In the genomic region with DNA sequence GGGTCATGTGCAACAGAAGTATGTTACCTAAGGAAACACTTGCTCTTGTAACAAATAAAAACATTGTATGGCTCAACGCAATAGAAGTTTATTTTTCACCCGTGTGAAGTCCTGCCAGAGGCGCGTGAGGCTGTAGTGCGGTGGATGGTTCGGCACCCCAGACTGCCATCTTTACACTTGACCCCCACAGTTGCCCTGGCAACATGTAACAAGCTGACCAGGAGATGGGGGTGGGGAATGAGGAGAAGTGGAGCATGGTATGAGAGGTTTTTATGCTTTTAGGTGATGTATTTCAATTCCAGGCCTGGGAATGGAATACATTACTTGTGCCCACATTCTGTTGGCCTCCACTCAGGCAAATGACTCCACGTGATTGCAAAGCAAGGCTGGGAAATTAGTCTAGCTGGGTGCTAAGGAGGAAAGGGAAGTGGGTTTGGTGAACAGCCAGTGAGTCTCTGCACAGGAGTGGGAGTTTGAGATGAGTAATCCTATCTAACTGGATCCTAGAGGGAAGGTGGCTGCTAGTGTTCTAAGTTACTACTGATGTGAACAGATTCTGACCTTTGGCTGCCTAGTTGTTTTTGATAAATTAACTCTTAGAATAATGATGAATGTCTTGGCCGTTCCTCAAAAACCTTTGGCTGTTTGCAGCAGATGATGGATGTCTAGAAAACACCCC, we compare ENCODE assay signal across 13 cellular contexts. TPM values are rescaled to one million over a fixed set of nuclear protein-coding genes. Genes with fewer than 3 reads are reported as not detected.
DNase-seq lines count a peak whose midpoint lies in the region; ATAC-seq, FAIRE-seq and TF ChIP-seq lines count a peak whose summit lies in the region.
"Had no signal": no experiment of that assay in that cellular context is flagged by ENCODE, and none has a peak within 500 bp of the region (broad histone marks: within the 10 kb centered on the region; RNA-seq: fewer than 3 reads in every experiment).

No MANE protein-coding gene starts in this region.

- ATAC-seq in stimulated activated effector memory CD8-positive, alpha-beta T cell treated with anti-CD3 and anti-CD28 coated beads, Interleukin-12 subunit alpha, Interleukin-12 subunit beta, amount 100 ng/mL, for 72 hours = peak; percentile 66
- ATAC-seq in HG03521 (IDR thresholded peaks at IDR 0.05; ENCODE audit: unreplicated experiment) = no peak

- no peaks in the 10 kb centered on the region for H3K9me3 Mint-ChIP-seq in stimulated activated effector memory CD8-positive, alpha-beta T cell treated with anti-CD3 and anti-CD28 coated beads, Interleukin-12 subunit alpha, Interleukin-12 subunit beta, amount 100 ng/mL, for 72 hours

- no peak overlapping the region for H3K4me3 ChIP-seq in epithelial cell of proximal tubule (ENCODE audit: low read depth, low read length)

- H3K4me1 Mint-ChIP-seq in stimulated activated effector memory CD8-positive, alpha-beta T cell treated with anti-CD3 and anti-CD28 coated beads, Interleukin-12 subunit alpha, Interleukin-12 subunit beta, amount 100 ng/mL, for 72 hours = no peaks in the 10 kb centered on the region

- DNase-seq in SIG-M5 treated with dmso at 0.1 percent for 504 hours (lab: John Stamatoyannopoulos, UW; ENCODE audit: unreplicated experiment) = peak; percentile 9
- no peak for DNase-seq in SIG-M5 (lab: John Stamatoyannopoulos, UW)
- peak; percentile 95 for DNase-seq in RCC 7860 (ENCODE audit: low spot score)
- peak; percentile 91 for DNase-seq in epithelial cell of proximal tubule (ENCODE audit: low read depth)
- DNase-seq in stimulated activated effector memory CD8-positive, alpha-beta T cell treated with anti-CD3 and anti-CD28 coated beads, Interleukin-12 subunit alpha, Interleukin-12 subunit beta, amount 100 ng/mL, for 72 hours (ENCODE audit: low spot score in 2 of 2) = no peak
- no peak for DNase-seq in stimulated activated CD4-positive, alpha-beta T cell treated with anti-CD3 and anti-CD28 coated beads, Interleukin-1b, Interleukin-23, amount 100 ng/mL, for 48 hours
- no peak for DNase-seq in NCI-H146 (lab: John Stamatoyannopoulos, UW)
- DNase-seq: activated T-cell treated with anti-CD3 and anti-CD28 coated beads, Interleukin-2, amount 50 U/mL, for 1 hour; endodermal cell; MM.1S; SHP77 treated with DMSO at 0.1 percent for 48 hours had no signal

- H3K36me3 Mint-ChIP-seq in stimulated activated effector memory CD8-positive, alpha-beta T cell treated with anti-CD3 and anti-CD28 coated beads, Interleukin-12 subunit alpha, Interleukin-12 subunit beta, amount 100 ng/mL, for 72 hours = no peaks in the 10 kb centered on the region

- no peak overlapping the region for H3K27ac Mint-ChIP-seq in stimulated activated effector memory CD8-positive, alpha-beta T cell treated with anti-CD3 and anti-CD28 coated beads, Interleukin-12 subunit alpha, Interleukin-12 subunit beta, amount 100 ng/mL, for 72 hours
- H3K27ac Mint-ChIP-seq: endodermal cell had no signal

- FAIRE-seq in RCC 7860 (lab: Jason Lieb, UNC) = peak; percentile 98
- FAIRE-seq: A204.1 had no signal

- no peak overlapping the region for H3K4me3 Mint-ChIP-seq in stimulated activated effector memory CD8-positive, alpha-beta T cell treated with anti-CD3 and anti-CD28 coated beads, Interleukin-12 subunit alpha, Interleukin-12 subunit beta, amount 100 ng/mL, for 72 hours
- H3K4me3 Mint-ChIP-seq: endodermal cell had no signal

- TF ChIP-seq CTCF in epithelial cell of proximal tubule (conservative IDR thresholded peaks at IDR 0.05; ENCODE audit: low read depth, low read length) = no peak

RNA-seq across cellular contexts. Expression of gene GREM1, which starts 33.8 kb away (rescaled TPM):
- 4.0 and 15.9 TPM in 2 replicates for total RNA-seq in epithelial cell of proximal tubule

RNA-seq across cellular contexts. Expression of gene SCG5, which starts 42.5 kb away (rescaled TPM):
- 4.9 and 18.4 TPM in 2 replicates for total RNA-seq in epithelial cell of proximal tubule

Comparison
In these comparisons a context has a peak if more than half of its experiments do, and no peak if none do; other contexts are left out.
1. DNase-seq: peak in SIG-M5 treated with dmso at 0.1 percent for 504 hours (single experiment), RCC 7860 (single experiment) and epithelial cell of proximal tubule (single experiment); none in SIG-M5 (single experiment), stimulated activated effector memory CD8-positive, alpha-beta T cell treated with anti-CD3 and anti-CD28 coated beads, Interleukin-12 subunit alpha, Interleukin-12 subunit beta, amount 100 ng/mL, for 72 hours (0 of 2), stimulated activated CD4-positive, alpha-beta T cell treated with anti-CD3 and anti-CD28 coated beads, Interleukin-1b, Interleukin-23, amount 100 ng/mL, for 48 hours (single experiment) and NCI-H146 (single experiment).